In genomic region chr20:17490501-17490900, GRCh38 we compare ENCODE assay signal across 25 cellular contexts. TPM values are rescaled to one million over a fixed set of nuclear protein-coding genes. Genes with fewer than 3 reads are reported as not detected.
"Had no signal": no experiment of that assay in that cellular context is flagged by ENCODE, and none has a peak within 500 bp of the region (broad histone marks: within the 10 kb centered on the region; RNA-seq: fewer than 3 reads in every experiment).

No MANE protein-coding gene starts in this region.

- H3K9me3 ChIP-seq: left ventricle myocardium inferior, mucosa of descending colon, pancreas, right atrium auricular region, right lobe of liver, stomach, testis, thyroid gland, transverse colon, upper lobe of left lung, vagina had no signal

- H3K36me3 ChIP-seq: left ventricle myocardium inferior, pancreas, right atrium auricular region, right lobe of liver, stomach, thyroid gland, transverse colon, upper lobe of left lung, vagina had no signal

- H3K36me3 Mint-ChIP-seq: naive thymus-derived CD4-positive, alpha-beta T cell; natural killer cell treated with Interleukin-12 subunit alpha and Interleukin-12 subunit beta and Interleukin-15 and Interleukin-18, amount 100 ng/mL, for 72 hours; stimulated activated naive B cell treated with anti-CD40 and anti-IgM and Interleukin-4, amounts not matched to agents 10 μg/mL and 1 μg/mL and 100 μg/mL, for 72 hours had no signal

- H3K4me1 ChIP-seq: left ventricle myocardium inferior, pancreas, right atrium auricular region, right lobe of liver, stomach, testis, thyroid gland, transverse colon, upper lobe of left lung, vagina had no signal

- H3K27ac ChIP-seq: left ventricle myocardium inferior, pancreas, right atrium auricular region, right lobe of liver, skin epidermis, stomach, testis, thyroid gland, transverse colon, upper lobe of left lung, vagina had no signal

- H3K9me3 Mint-ChIP-seq: immature natural killer cell; natural killer cell treated with Interleukin-12 subunit alpha and Interleukin-12 subunit beta and Interleukin-15 and Interleukin-18, amount 100 ng/mL, for 72 hours; stimulated activated naive B cell treated with anti-CD40 and anti-IgM and Interleukin-4, amounts not matched to agents 10 μg/mL and 1 μg/mL and 100 μg/mL, for 72 hours had no signal

- H3K4me3 Mint-ChIP-seq: immature natural killer cell; naive thymus-derived CD4-positive, alpha-beta T cell; natural killer cell treated with Interleukin-12 subunit alpha and Interleukin-12 subunit beta and Interleukin-15 and Interleukin-18, amount 100 ng/mL, for 72 hours; stimulated activated naive B cell treated with anti-CD40 and anti-IgM and Interleukin-4, amounts not matched to agents 10 μg/mL and 1 μg/mL and 100 μg/mL, for 72 hours had no signal

- DNase-seq: hypothalamus; immature natural killer cell; left ventricle myocardium inferior; mesendoderm; midbrain; mucosa of descending colon; naive thymus-derived CD4-positive, alpha-beta T cell; pancreas; stimulated activated CD4-positive, alpha-beta T cell treated with anti-CD3 and anti-CD28 coated beads, Interleukin-12 subunit alpha, Interleukin-12 subunit beta, amount 100 ng/mL, for 4 hours; stimulated activated CD4-positive, alpha-beta T cell treated with anti-CD3 and anti-CD28 coated beads, Interleukin-15, amount 100 ng/mL, for 24 hours; stimulated activated CD4-positive, alpha-beta T cell treated with anti-CD3 and anti-CD28 coated beads, Interleukin-2, amount 100 ng/mL, for 24 hours; stimulated activated CD4-positive, alpha-beta T cell treated with anti-CD3 and anti-CD28 coated beads, Interleukin-4, amount 100 ng/mL, for 1 hour; stimulated activated naive B cell treated with anti-CD40 and anti-IgM and Interleukin-4, amounts not matched to agents 10 μg/mL and 1 μg/mL and 100 μg/mL, for 72 hours; stimulated activated naive CD8-positive, alpha-beta T cell treated with anti-CD3 and anti-CD28 coated beads, Interleukin-15, Interleukin-2, amounts not matched to agents 100 U/mL and 50 U/mL, for 24 hours; stomach; testis; thyroid gland; transverse colon had no signal

- H3K27ac Mint-ChIP-seq: natural killer cell treated with Interleukin-12 subunit alpha and Interleukin-12 subunit beta and Interleukin-15 and Interleukin-18, amount 100 ng/mL, for 72 hours; stimulated activated naive B cell treated with anti-CD40 and anti-IgM and Interleukin-4, amounts not matched to agents 10 μg/mL and 1 μg/mL and 100 μg/mL, for 72 hours had no signal

- H3K27me3 ChIP-seq: pancreas, right atrium auricular region, right lobe of liver, stomach, testis, thyroid gland, upper lobe of left lung, vagina had no signal

- H3K4me1 Mint-ChIP-seq: immature natural killer cell; naive thymus-derived CD4-positive, alpha-beta T cell; stimulated activated naive B cell treated with anti-CD40 and anti-IgM and Interleukin-4, amounts not matched to agents 10 μg/mL and 1 μg/mL and 100 μg/mL, for 72 hours had no signal

- H3K4me3 ChIP-seq: left ventricle myocardium inferior, lung, mucosa of descending colon, pancreas, right atrium auricular region, right lobe of liver, skin epidermis, stomach, testis, thyroid gland, transverse colon, upper lobe of left lung, vagina had no signal

- ATAC-seq: mucosa of descending colon; naive thymus-derived CD4-positive, alpha-beta T cell; pancreas; right lobe of liver; stimulated activated naive B cell treated with anti-CD40 and anti-IgM and Interleukin-4, amounts not matched to agents 10 μg/mL and 1 μg/mL and 100 μg/mL, for 72 hours; stimulated activated naive CD8-positive, alpha-beta T cell treated with anti-CD3 and anti-CD28 coated beads, Interleukin-15, Interleukin-2, amounts not matched to agents 100 U/mL and 50 U/mL, for 24 hours had no signal

RNA-seq across cellular contexts. Expression of gene BFSP1, which starts 40.7 kb away (rescaled TPM):
- polyA plus RNA-seq: naive thymus-derived CD4-positive, alpha-beta T cell had no signal
